ENCODE assay signal across 8 cellular contexts in the genomic region with DNA sequence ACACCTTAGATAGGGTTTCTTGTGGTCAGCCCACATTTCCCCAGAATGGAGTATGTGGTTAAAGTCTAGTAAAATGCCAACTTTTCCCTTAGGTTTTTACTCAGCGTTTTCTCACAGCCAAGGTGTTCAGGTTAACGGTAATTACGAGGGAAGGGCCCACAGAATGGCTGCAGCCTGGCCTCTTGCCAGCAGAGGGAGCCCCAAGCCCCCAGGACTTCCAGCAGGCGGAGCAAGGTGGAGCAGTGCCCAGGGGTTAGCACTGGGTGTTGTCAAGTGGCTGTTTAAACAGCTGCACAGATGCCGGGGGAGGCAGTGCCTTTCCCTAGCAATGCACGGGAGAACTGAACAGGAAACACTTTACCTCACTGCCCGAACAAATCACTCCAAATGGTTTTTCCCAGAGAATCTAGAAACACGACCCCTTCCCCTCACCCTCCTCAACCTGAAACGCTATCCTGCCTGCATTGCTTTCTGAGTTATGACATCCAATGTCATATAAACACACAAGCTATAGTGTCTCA. TPM values are rescaled to one million over a fixed set of nuclear protein-coding genes. Genes with fewer than 3 reads are reported as not detected.
A peak's percentile ranks its signal among the peaks of the same experiment; 100 is the strongest.
DNase-seq lines count a peak whose midpoint lies in the region; ATAC-seq, FAIRE-seq and TF ChIP-seq lines count a peak whose summit lies in the region.

No MANE protein-coding gene starts in this region.

- 0 out of 3 replicates have a peak, but pooled peaks of 1 of the 2 experiments have one; percentile 7 for TF ChIP-seq EP300 in H1 (IDR thresholded peaks at IDR 0.05; ENCODE audit: borderline replicate concordance in 1 of 2, low read depth in 2 of 2, low read length in 2 of 2)

- H3K4me3 Mint-ChIP-seq in activated CD8-positive, alpha-beta memory T cell treated with anti-CD3 and anti-CD28 coated beads, Interleukin-2, amount 10 ng/mL, durations not matched to agents 7 days and 5 days = no peak overlapping the region

- no peak for TF ChIP-seq POLR2A in H1 (IDR thresholded peaks at IDR 0.05; ENCODE audit: control extremely low read depth in 1 of 2, low read depth in 2 of 2, low read length in 2 of 2)

- H3K27ac ChIP-seq in H1 (ENCODE audit: low read depth, low read length) (no peak overlapping the region), mucosa of rectum (ENCODE audit: low read depth in 2 of 2, low read length in 2 of 2) (peak overlapping the region; percentile 82)

- H3K27me3 Mint-ChIP-seq in activated CD8-positive, alpha-beta memory T cell treated with anti-CD3 and anti-CD28 coated beads, Interleukin-2, amount 10 ng/mL, durations not matched to agents 7 days and 5 days = no peaks in the 10 kb centered on the region

- H3K36me3 Mint-ChIP-seq in activated CD8-positive, alpha-beta memory T cell treated with anti-CD3 and anti-CD28 coated beads, Interleukin-2, amount 10 ng/mL, durations not matched to agents 7 days and 5 days = peaks cover 65% of the 10 kb centered on the region

- 54% methylated on average over 9 of the region's 9 CpGs; no CpG with 5 or more reads in 1 of the 2 experiments for WGBS in H1 (ENCODE audit: extremely low coverage in 1 of 2, insufficient coverage in 1 of 2, insufficient read length in 1 of 2, insufficient replicate concordance in 2 of 2, low coverage in 1 of 2, low lambda C conversion rate in 2 of 2, missing lambda C conversion rate in 1 of 2), 2 experiments

- H3K23ac ChIP-seq in H1 (ENCODE audit: insufficient read length) = no peak overlapping the region

- peaks cover 47 to 90% (median 79%) of the 10 kb centered on the region in 4 experiments for H3K36me3 ChIP-seq in H1 (ENCODE audit: control insufficient read depth in 2 of 4, insufficient read depth in 4 of 4, low read length in 3 of 4)
- H3K36me3 ChIP-seq in mucosa of rectum (ENCODE audit: control insufficient read depth in 2 of 2, insufficient read depth in 2 of 2, low read length in 2 of 2) = peaks cover 76 to 87% of the 10 kb centered on the region in 2 donors

- H3K9ac ChIP-seq in H1 (replicated peaks in 1 of 4; ENCODE audit: extremely low read depth in 1 of 4, low read depth in 3 of 4, low read length in 3 of 4) (no peak overlapping the region), mucosa of rectum (ENCODE audit: low read depth in 1 of 2, low read length in 2 of 2) (peak overlapping the region in 1 of 2 donors; percentile 46)

- H2BK120ac ChIP-seq in H1 (replicated peaks; ENCODE audit: low read depth, low read length) = no peak overlapping the region

- H3K79me1 ChIP-seq in H1 (ENCODE audit: low read depth, low read length) = peaks cover 2% of the 10 kb centered on the region

- H3K56ac ChIP-seq in H1 (replicated peaks; ENCODE audit: insufficient read length, low read depth, low read length) = no peak overlapping the region

- H4K8ac ChIP-seq in H1 (ENCODE audit: extremely low read depth, insufficient read depth, low read length) = no peak overlapping the region

- H2BK20ac ChIP-seq in H1 (ENCODE audit: low read length) = no peak overlapping the region

- TF ChIP-seq CTCF in GM12865 (IDR thresholded peaks at IDR 0.05; ENCODE audit: insufficient read depth, low read depth, low read length, missing control alignments) (peak; percentile 97), H1 (IDR thresholded peaks at IDR 0.05; ENCODE audit: control extremely low read depth in 1 of 3, insufficient read depth in 1 of 3, low read depth in 1 of 3, low read length in 3 of 3) (peak; percentile 95 to 99 (median 99))

- DNase-seq in GM12865 (ENCODE audit: low read depth) = peak; percentile 84
- DNase-seq in HTR-8/SVneo (ENCODE audit: insufficient read length, low spot score) = peak; percentile 87
- peak; percentile 14 for DNase-seq in NOMO-1 treated with dmso at 0.1 percent for 144 hours (lab: John Stamatoyannopoulos, UW; ENCODE audit: unreplicated experiment)
- peak; percentile 90 for DNase-seq in activated CD8-positive, alpha-beta memory T cell treated with anti-CD3 and anti-CD28 coated beads, Interleukin-2, amount 10 ng/mL, durations not matched to agents 7 days and 5 days
- DNase-seq in H1 (ENCODE audit: low read depth in 1 of 2, low spot score in 2 of 2) = peak; percentile 70 to 97
- DNase-seq in stimulated activated CD8-positive, alpha-beta memory T cell treated with anti-CD3 and anti-CD28 coated beads, Interleukin-7, amount 100 ng/mL, for 1 hour (ENCODE audit: low read depth in 2 of 2) = peak; percentile 65 to 72

- H3K23me2 ChIP-seq in H1 (ENCODE audit: low read depth, low read length) = 0 out of 2 replicates have a peak, but pooled peaks cover 2% of the 10 kb centered on the region

- no peak overlapping the region for H3K18ac ChIP-seq in H1 (ENCODE audit: extremely low read depth, low read length)

- no peak overlapping the region for H2AK5ac ChIP-seq in H1 (ENCODE audit: low read depth, low read length)

- CTCF ChIA-PET in activated CD8-positive, alpha-beta memory T cell treated with anti-CD3 and anti-CD28 coated beads, Interleukin-2, amount 10 ng/mL, durations not matched to agents 7 days and 5 days (lab: Charles Lee) = interaction anchor here (0.5 to 12.1 kb wide), 41 partner anchors 8 to 307 kb away, joined by 3 to 196 read pairs (median 4); a partner anchor contains a TSS
- CTCF ChIA-PET in H1 (lab: Charles Lee; ENCODE audit: partially characterized antibody) = interaction anchor here (0.6 to 8.9 kb wide), 55 partner anchors 9 to 546 kb away, joined by 3 to 138 read pairs (median 4); a partner anchor contains a TSS

- H4K20me1 ChIP-seq in H1 (replicated peaks in 1 of 2; ENCODE audit: control insufficient read depth in 1 of 2, insufficient read depth in 2 of 2, low read length in 2 of 2) = peaks cover 5 to 10% of the 10 kb centered on the region in 2 experiments

- no peak overlapping the region for H4K5ac ChIP-seq in H1 (ENCODE audit: insufficient read length, low read depth, low read length)

- H3K27ac Mint-ChIP-seq in activated CD8-positive, alpha-beta memory T cell treated with anti-CD3 and anti-CD28 coated beads, Interleukin-2, amount 10 ng/mL, durations not matched to agents 7 days and 5 days = peak overlapping the region; percentile 58

- no peak overlapping the region for H4K91ac ChIP-seq in H1 (replicated peaks; ENCODE audit: insufficient read length, low read length)

- no peak overlapping the region for H3K4me3 ChIP-seq in GM12865 (ENCODE audit: low read depth, low read length)
- no peak overlapping the region for H3K4me3 ChIP-seq in H1 (ENCODE audit: extremely low read depth in 1 of 4, insufficient read depth in 2 of 4, low read depth in 3 of 4, low read length in 4 of 4)
- H3K4me3 ChIP-seq in mucosa of rectum (ENCODE audit: low read length in 2 of 2) = peak overlapping the region in 1 of 2 donors; percentile 33

- no peaks in the 10 kb centered on the region for H3K9me3 Mint-ChIP-seq in activated CD8-positive, alpha-beta memory T cell treated with anti-CD3 and anti-CD28 coated beads, Interleukin-2, amount 10 ng/mL, durations not matched to agents 7 days and 5 days (ENCODE audit: low read depth)

- no peak overlapping the region for H2BK15ac ChIP-seq in H1 (ENCODE audit: low read length)

- peak; percentile 94 for ATAC-seq in activated CD8-positive, alpha-beta memory T cell treated with anti-CD3 and anti-CD28 coated beads, Interleukin-2, amount 10 ng/mL, durations not matched to agents 7 days and 5 days
- ATAC-seq in HG03108 (IDR thresholded peaks at IDR 0.05; ENCODE audit: unreplicated experiment) = no peak

- no peak overlapping the region for H2BK5ac ChIP-seq in H1 (ENCODE audit: low read depth, low read length)

- no peak overlapping the region for H3K4me2 ChIP-seq in H1 (ENCODE audit: insufficient read depth in 1 of 2, low read depth in 2 of 2, low read length in 2 of 2)

- no peaks in the 10 kb centered on the region for H3K79me2 ChIP-seq in H1 (ENCODE audit: control insufficient read depth in 1 of 2, insufficient read depth in 2 of 2, low read length in 2 of 2)

- H3K9me3 ChIP-seq in H1 (ENCODE audit: insufficient read depth in 2 of 2, low read depth in 1 of 2, low read length in 1 of 2) = no peaks in the 10 kb centered on the region
- H3K9me3 ChIP-seq in mucosa of rectum (ENCODE audit: control insufficient read depth in 2 of 2, low read length in 2 of 2) = no peaks in the 10 kb centered on the region

- TF ChIP-seq RAD21 in H1 (IDR thresholded peaks at IDR 0.05 in 1 of 2, conservative IDR thresholded peaks at IDR 0.05 in 1 of 2; ENCODE audit: low read depth in 2 of 2, low read length in 2 of 2) = peak; percentile 95 to 98

- H2AFZ ChIP-seq in H1 (ENCODE audit: low read length) = no peak overlapping the region

- H3K4ac ChIP-seq in H1 (replicated peaks; ENCODE audit: insufficient read length, low read depth, low read length) = no peak overlapping the region

- POLR2A ChIA-PET in H1 (lab: Charles Lee; ENCODE audit: partially characterized antibody) = interaction anchor here (0.8 to 2.0 kb wide), 6 partner anchors 77 to 150 kb away, joined by 3 to 7 read pairs (median 4); no protein-coding TSS in a partner anchor

- H3K4me1 ChIP-seq in H1 (replicated peaks in 1 of 4; ENCODE audit: control insufficient read depth in 3 of 4, insufficient read depth in 4 of 4, low read length in 3 of 4) (no peaks in the 10 kb centered on the region), mucosa of rectum (ENCODE audit: control insufficient read depth in 2 of 2, insufficient read depth in 2 of 2, low read length in 2 of 2) (peaks cover 14% of the 10 kb centered on the region in 2 donors)

- peaks cover 51% of the 10 kb centered on the region for H3K4me1 Mint-ChIP-seq in activated CD8-positive, alpha-beta memory T cell treated with anti-CD3 and anti-CD28 coated beads, Interleukin-2, amount 10 ng/mL, durations not matched to agents 7 days and 5 days

- H3K27me3 ChIP-seq in H1 (replicated peaks in 1 of 4; ENCODE audit: control insufficient read depth in 3 of 4, extremely low read depth in 1 of 4, insufficient read depth in 3 of 4, low read length in 3 of 4) (no peaks in the 10 kb centered on the region), mucosa of rectum (ENCODE audit: control insufficient read depth in 2 of 2, insufficient read depth in 2 of 2, low read length in 2 of 2) (no peaks in the 10 kb centered on the region)

- no peak overlapping the region for H3K14ac ChIP-seq in H1 (ENCODE audit: insufficient read length)

- H2BK12ac ChIP-seq in H1 (ENCODE audit: low read depth, low read length) = no peak overlapping the region

- FAIRE-seq in HTR-8/SVneo (lab: Jason Lieb, UNC) = peak; percentile 84
- peak; percentile 42 for FAIRE-seq in H1 (lab: Jason Lieb, UNC)

RNA-seq across cellular contexts. Expression of a gene that starts 6.6 kb away (rescaled TPM):
- 100 to 1,000 TPM; 150 to 227 TPM for total RNA-seq in activated CD8-positive, alpha-beta memory T cell treated with anti-CD3 and anti-CD28 coated beads, Interleukin-2, amount 10 ng/mL, durations not matched to agents 7 days and 5 days
- total RNA-seq in H1 (2021; fragmentation: NEBNext Ultra II Directional; extraction: Animal tissue kit (Norgen Biotek cat#: 25700)) = 386 and 401 TPM in 2 replicates
- polyA plus RNA-seq in H1 (2011; rRNA removed) = 419 and 597 TPM in 2 replicates
- polyA plus RNA-seq in H1 (2011; cell fraction: cytosol; rRNA removed) = 510 TPM
- 402 TPM for polyA plus RNA-seq in H1 (2011; cell fraction: nucleus; rRNA removed)
- polyA plus RNA-seq in H1 (2012, experiment 1 of 2) = 394 to 508 TPM (median 469 TPM) in 4 replicates
- polyA plus RNA-seq in H1 (2012, experiment 2 of 2) = 401 TPM
- polyA plus RNA-seq in H1 (2013, experiment 1 of 2) = 170 TPM
- 179 TPM for polyA plus RNA-seq in H1 (2013, experiment 2 of 2)
- 690 and 757 TPM in 2 replicates for polyA minus RNA-seq in H1 (2011; rRNA and poly(A)+ RNA removed)
- polyA minus RNA-seq in H1 (2011; cell fraction: cytosol; rRNA and poly(A)+ RNA removed) = 130 TPM
- polyA minus RNA-seq in H1 (2011; cell fraction: nucleus; rRNA and poly(A)+ RNA removed) = 90.2 TPM

RNA-seq across cellular contexts. Expression of a gene that starts 46.0 kb away (rescaled TPM):
- 10 to 100 TPM; 32.2 to 34.4 TPM for total RNA-seq in activated CD8-positive, alpha-beta memory T cell treated with anti-CD3 and anti-CD28 coated beads, Interleukin-2, amount 10 ng/mL, durations not matched to agents 7 days and 5 days
- total RNA-seq in H1 (2021; fragmentation: NEBNext Ultra II Directional; extraction: Animal tissue kit (Norgen Biotek cat#: 25700)) = 36.5 and 39.6 TPM in 2 replicates
- polyA plus RNA-seq in H1 (2011; rRNA removed) = 7.3 and 13.5 TPM in 2 replicates
- polyA plus RNA-seq in H1 (2011; cell fraction: cytosol; rRNA removed) = 11.6 TPM
- 9.3 TPM for polyA plus RNA-seq in H1 (2011; cell fraction: nucleus; rRNA removed)
- polyA plus RNA-seq in H1 (2012, experiment 1 of 2) = 9.3 to 17.5 TPM (median 12.0 TPM) in 4 replicates
- 2.8 TPM for polyA plus RNA-seq in H1 (2012, experiment 2 of 2)
- polyA plus RNA-seq in H1 (2013, experiment 1 of 2) = 19.5 TPM
- 17.9 TPM for polyA plus RNA-seq in H1 (2013, experiment 2 of 2)
- polyA minus RNA-seq in H1 (2011; rRNA and poly(A)+ RNA removed) = 54.1 and 54.5 TPM in 2 replicates
- 27.1 TPM for polyA minus RNA-seq in H1 (2011; cell fraction: cytosol; rRNA and poly(A)+ RNA removed)
- polyA minus RNA-seq in H1 (2011; cell fraction: nucleus; rRNA and poly(A)+ RNA removed) = 36.1 TPM

Comparison
In these comparisons a context has a peak if more than half of its experiments do, and no peak if none do; other contexts are left out.
1. DNase-seq: peak in every context shown above with its lines; median percentile 90 in activated CD8-positive, alpha-beta memory T cell treated with anti-CD3 and anti-CD28 coated beads, Interleukin-2, amount 10 ng/mL, durations not matched to agents 7 days and 5 days; 87 in HTR-8/SVneo; 84 in GM12865; 84 in H1; 68 in stimulated activated CD8-positive, alpha-beta memory T cell treated with anti-CD3 and anti-CD28 coated beads, Interleukin-7, amount 100 ng/mL, for 1 hour; 14 in NOMO-1 treated with dmso at 0.1 percent for 144 hours.